In the genomic region with DNA sequence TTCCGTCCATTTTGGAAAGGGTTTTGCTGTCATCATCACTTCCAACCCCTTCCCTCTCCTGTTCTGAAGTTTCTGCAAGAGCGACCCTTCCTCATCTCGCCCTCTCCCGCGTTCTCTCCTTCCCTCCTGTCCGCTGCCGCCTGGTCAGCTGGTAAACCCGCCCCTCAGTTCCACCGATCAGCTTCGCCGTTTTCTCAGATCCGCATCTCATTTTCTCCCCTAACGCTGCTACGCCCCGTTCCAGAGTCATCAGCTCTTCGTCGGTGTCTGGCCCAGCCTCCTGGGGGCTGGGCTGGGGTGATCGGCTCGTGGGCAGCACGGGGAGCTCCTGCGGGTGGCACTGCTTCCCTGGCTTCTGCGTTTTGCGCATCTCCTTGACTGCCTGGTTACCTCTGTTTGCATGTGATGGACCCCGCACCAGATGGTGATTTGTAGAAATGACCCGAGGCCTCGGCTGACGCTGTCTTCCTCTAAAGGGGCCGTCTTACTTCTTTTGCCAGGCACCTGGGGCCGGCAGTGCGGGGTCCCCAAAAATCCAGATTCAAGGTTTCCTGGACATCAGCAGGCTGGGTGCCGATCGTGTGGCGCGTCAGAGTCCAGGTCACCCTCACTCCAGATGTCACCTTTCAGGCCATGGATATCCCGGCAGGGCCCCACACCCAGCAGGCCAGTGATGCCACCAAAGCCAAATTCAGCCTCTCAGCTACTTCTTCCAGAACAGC, we compare ENCODE assay signal across 1 cellular context.
TF ChIP-seq lines count a peak whose summit lies in the region.

No MANE protein-coding gene starts in this region.

TF ChIP-seq in GM23338, 12 proteins besides CTCF, POLR2A, EP300 and RAD21:
- TF ChIP-seq ETS1 (IDR thresholded peaks at IDR 0.05), result no peak
- no peak for TF ChIP-seq POLR2AphosphoS5 (IDR thresholded peaks at IDR 0.05; ENCODE audit: low read depth)
- TF ChIP-seq, protein P1, sequence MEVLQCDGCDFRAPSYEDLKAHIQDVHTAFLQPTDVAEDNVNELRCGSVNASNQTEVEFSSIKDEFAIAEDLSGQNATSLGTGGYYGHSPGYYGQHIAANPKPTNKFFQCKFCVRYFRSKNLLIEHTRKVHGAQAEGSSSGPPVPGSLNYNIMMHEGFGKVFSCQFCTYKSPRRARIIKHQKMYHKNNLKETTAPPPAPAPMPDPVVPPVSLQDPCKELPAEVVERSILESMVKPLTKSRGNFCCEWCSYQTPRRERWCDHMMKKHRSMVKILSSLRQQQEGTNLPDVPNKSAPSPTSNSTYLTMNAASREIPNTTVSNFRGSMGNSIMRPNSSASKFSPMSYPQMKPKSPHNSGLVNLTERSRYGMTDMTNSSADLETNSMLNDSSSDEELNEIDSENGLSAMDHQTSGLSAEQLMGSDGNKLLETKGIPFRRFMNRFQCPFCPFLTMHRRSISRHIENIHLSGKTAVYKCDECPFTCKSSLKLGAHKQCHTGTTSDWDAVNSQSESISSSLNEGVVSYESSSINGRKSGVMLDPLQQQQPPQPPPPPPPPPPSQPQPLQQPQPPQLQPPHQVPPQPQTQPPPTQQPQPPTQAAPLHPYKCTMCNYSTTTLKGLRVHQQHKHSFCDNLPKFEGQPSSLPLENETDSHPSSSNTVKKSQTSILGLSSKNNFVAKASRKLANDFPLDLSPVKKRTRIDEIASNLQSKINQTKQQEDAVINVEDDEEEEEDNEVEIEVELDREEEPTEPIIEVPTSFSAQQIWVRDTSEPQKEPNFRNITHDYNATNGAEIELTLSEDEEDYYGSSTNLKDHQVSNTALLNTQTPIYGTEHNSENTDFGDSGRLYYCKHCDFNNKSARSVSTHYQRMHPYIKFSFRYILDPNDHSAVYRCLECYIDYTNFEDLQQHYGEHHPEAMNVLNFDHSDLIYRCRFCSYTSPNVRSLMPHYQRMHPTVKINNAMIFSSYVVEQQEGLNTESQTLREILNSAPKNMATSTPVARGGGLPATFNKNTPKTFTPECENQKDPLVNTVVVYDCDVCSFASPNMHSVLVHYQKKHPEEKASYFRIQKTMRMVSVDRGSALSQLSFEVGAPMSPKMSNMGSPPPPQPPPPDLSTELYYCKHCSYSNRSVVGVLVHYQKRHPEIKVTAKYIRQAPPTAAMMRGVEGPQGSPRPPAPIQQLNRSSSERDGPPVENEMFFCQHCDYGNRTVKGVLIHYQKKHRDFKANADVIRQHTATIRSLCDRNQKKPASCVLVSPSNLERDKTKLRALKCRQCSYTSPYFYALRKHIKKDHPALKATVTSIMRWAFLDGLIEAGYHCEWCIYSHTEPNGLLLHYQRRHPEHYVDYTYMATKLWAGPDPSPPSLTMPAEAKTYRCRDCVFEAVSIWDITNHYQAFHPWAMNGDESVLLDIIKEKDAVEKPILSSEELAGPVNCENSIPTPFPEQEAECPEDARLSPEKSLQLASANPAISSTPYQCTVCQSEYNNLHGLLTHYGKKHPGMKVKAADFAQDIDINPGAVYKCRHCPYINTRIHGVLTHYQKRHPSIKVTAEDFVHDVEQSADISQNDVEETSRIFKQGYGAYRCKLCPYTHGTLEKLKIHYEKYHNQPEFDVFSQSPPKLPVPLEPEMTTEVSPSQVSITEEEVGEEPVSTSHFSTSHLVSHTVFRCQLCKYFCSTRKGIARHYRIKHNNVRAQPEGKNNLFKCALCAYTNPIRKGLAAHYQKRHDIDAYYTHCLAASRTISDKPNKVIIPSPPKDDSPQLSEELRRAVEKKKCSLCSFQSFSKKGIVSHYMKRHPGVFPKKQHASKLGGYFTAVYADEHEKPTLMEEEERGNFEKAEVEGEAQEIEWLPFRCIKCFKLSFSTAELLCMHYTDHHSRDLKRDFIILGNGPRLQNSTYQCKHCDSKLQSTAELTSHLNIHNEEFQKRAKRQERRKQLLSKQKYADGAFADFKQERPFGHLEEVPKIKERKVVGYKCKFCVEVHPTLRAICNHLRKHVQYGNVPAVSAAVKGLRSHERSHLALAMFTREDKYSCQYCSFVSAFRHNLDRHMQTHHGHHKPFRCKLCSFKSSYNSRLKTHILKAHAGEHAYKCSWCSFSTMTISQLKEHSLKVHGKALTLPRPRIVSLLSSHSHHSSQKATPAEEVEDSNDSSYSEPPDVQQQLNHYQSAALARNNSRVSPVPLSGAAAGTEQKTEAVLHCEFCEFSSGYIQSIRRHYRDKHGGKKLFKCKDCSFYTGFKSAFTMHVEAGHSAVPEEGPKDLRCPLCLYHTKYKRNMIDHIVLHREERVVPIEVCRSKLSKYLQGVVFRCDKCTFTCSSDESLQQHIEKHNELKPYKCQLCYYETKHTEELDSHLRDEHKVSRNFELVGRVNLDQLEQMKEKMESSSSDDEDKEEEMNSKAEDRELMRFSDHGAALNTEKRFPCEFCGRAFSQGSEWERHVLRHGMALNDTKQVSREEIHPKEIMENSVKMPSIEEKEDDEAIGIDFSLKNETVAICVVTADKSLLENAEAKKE (CRISPR knock-in tag; IDR thresholded peaks at IDR 0.05), result no peak
- TF ChIP-seq ZNF331 (CRISPR knock-in tag; IDR thresholded peaks at IDR 0.05; ENCODE audit: low read depth), result no peak
- TF ChIP-seq ZNF114 (CRISPR knock-in tag; IDR thresholded peaks at IDR 0.05), result no peak
- no peak for TF ChIP-seq EZH2phosphoT487 (IDR thresholded peaks at IDR 0.05; ENCODE audit: unreplicated experiment)
- TF ChIP-seq STAT1 (IDR thresholded peaks at IDR 0.05; ENCODE audit: unreplicated experiment), result no peak
- no peak for TF ChIP-seq EZH2 (IDR thresholded peaks at IDR 0.05; ENCODE audit: low read depth, unreplicated experiment)
- TF ChIP-seq REST (IDR thresholded peaks at IDR 0.05; ENCODE audit: unreplicated experiment), result no peak
- TF ChIP-seq JUNB (IDR thresholded peaks at IDR 0.05; ENCODE audit: unreplicated experiment), result no peak
- TF ChIP-seq NANOG (IDR thresholded peaks at IDR 0.05; ENCODE audit: borderline replicate concordance), result no peak
- TF ChIP-seq CREB1 (CRISPR knock-in tag; IDR thresholded peaks at IDR 0.05; ENCODE audit: low read depth), result no peak
